8 cellular contexts compared by ENCODE assay signal in the genomic region with DNA sequence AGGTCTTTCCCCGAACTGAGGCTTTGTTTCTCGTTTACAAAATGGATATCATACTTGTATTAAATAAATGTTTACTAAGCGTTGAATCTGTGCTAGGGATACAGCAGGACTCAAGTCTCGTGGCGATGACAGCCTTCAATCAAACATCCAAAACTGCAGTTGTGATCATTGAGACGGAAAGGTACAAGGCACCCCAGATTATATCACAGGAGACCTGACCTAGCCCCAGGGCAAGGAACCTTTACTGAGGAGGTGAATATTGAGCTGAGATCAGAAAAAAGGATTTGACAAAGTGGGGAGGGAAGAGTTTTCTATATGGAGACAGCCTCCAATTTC. TPM values are rescaled to one million over a fixed set of nuclear protein-coding genes. Genes with fewer than 3 reads are reported as not detected.
DNase-seq lines count a peak whose midpoint lies in the region; ATAC-seq, FAIRE-seq and TF ChIP-seq lines count a peak whose summit lies in the region.

No MANE protein-coding gene starts in this region.

- no peak for TF ChIP-seq EP300 in A549 (IDR thresholded peaks at IDR 0.05)

- H3K4me2 ChIP-seq in A549 = peak overlapping the region; percentile 92

- peaks cover 25% of the 10 kb centered on the region for H3K36me3 ChIP-seq in HUES48 (ENCODE audit: control insufficient read depth, insufficient read depth, low read length)
- H3K36me3 ChIP-seq in bronchial epithelial cell (ENCODE audit: control insufficient read depth, insufficient read depth, low read length) = peaks cover 10% of the 10 kb centered on the region

- POLR2A ChIA-PET in A549 (lab: Yijun Ruan, JAX) = interaction anchor here (0.5 to 0.7 kb wide), 2 partner anchors 156 to 673 kb away, joined by 3 to 5 read pairs; no protein-coding TSS in a partner anchor

- no peak for TF ChIP-seq RAD21 in A549 (conservative IDR thresholded peaks at IDR 0.05 in 1 of 2, IDR thresholded peaks at IDR 0.05 in 1 of 2)

- TF ChIP-seq CTCF in A549 (IDR thresholded peaks at IDR 0.05) = no peak
- no peak for TF ChIP-seq CTCF in bronchial epithelial cell (IDR thresholded peaks at IDR 0.05; ENCODE audit: insufficient read depth, low read length, severe bottlenecking)

- H3K9ac ChIP-seq in HUES48 (ENCODE audit: low read depth, low read length) = peak overlapping the region; percentile 93

- H3K27ac ChIP-seq in A549 (peak overlapping the region; percentile 88 to 94), HUES48 (ENCODE audit: low read depth, low read length) (peak overlapping the region; percentile 82)

- peaks cover 24% of the 10 kb centered on the region for H3K4me1 ChIP-seq in A549
- H3K4me1 ChIP-seq in HUES48 (ENCODE audit: control insufficient read depth, insufficient read depth, low read length) = peaks cover 10% of the 10 kb centered on the region
- peaks cover 26% of the 10 kb centered on the region for H3K4me1 ChIP-seq in mononuclear cell (ENCODE audit: insufficient read depth, low read length)

- 8% methylated on average over 6 of the region's 6 CpGs for WGBS in A549 (ENCODE audit: missing lambda C conversion rate)

- H3K27me3 ChIP-seq in HUES48 (ENCODE audit: control insufficient read depth, insufficient read depth, low read length) (no peaks in the 10 kb centered on the region), bronchial epithelial cell (ENCODE audit: control insufficient read depth, insufficient read depth, low read length) (no peaks in the 10 kb centered on the region), mononuclear cell (ENCODE audit: insufficient read depth, low read length) (no peaks in the 10 kb centered on the region)

- DNase-seq in A549 (ENCODE audit: low read depth in 1 of 2, low spot score in 1 of 2) = no peak
- DNase-seq in bronchial epithelial cell (ENCODE audit: low read depth) = peak; percentile 17
- DNase-seq in RPMI8226 = no peak

- TF ChIP-seq POLR2A in A549 (IDR thresholded peaks at IDR 0.05; ENCODE audit: low read length) = no peak

- H3K9me3 ChIP-seq in A549 (no peaks in the 10 kb centered on the region), HUES48 (ENCODE audit: control insufficient read depth, insufficient read depth, low read length) (no peaks in the 10 kb centered on the region), mononuclear cell (ENCODE audit: low read depth, low read length) (no peaks in the 10 kb centered on the region)

- CTCF ChIA-PET in A549 (lab: Yijun Ruan, JAX) = interaction anchor here (1.0 to 2.1 kb wide), 5 partner anchors 21 to 282 kb away, joined by 3 to 8 read pairs (median 3); partner anchors contain the start of gene SCAND1

- FAIRE-seq in A549 (lab: Jason Lieb, UNC) (no peak), bronchial epithelial cell (lab: Jason Lieb, UNC) (no peak)

- ATAC-seq in A549 = peak; percentile 13 to 25; a peak in 4 of 6 replicates
- no peak for ATAC-seq in GM19324 (IDR thresholded peaks at IDR 0.05; ENCODE audit: low FRiP score, unreplicated experiment)
- ATAC-seq in GM21528 (IDR thresholded peaks at IDR 0.05; ENCODE audit: low FRiP score, unreplicated experiment) = no peak
- ATAC-seq in GM21423 (IDR thresholded peaks at IDR 0.05; ENCODE audit: unreplicated experiment) = no peak

- H3K4me3 ChIP-seq in A549 (peak overlapping the region; percentile 96), HUES48 (ENCODE audit: low read depth, low read length) (peak overlapping the region; percentile 96), bronchial epithelial cell (ENCODE audit: low read depth, low read length) (peak overlapping the region; percentile 74), mononuclear cell (ENCODE audit: low read length) (peak overlapping the region; percentile 83)

TF ChIP-seq in A549, 52 proteins besides CTCF, POLR2A, EP300 and RAD21:
- TF ChIP-seq EHF (CRISPR knock-in tag; IDR thresholded peaks at IDR 0.05) = no peak
- no peak for TF ChIP-seq ESRRA (IDR thresholded peaks at IDR 0.05; ENCODE audit: borderline replicate concordance, low read length)
- TF ChIP-seq KDM5A (IDR thresholded peaks at IDR 0.05) = peak; percentile 24; the same call in 1 of the 2 replicates
- TF ChIP-seq MYC (IDR thresholded peaks at IDR 0.05; ENCODE audit: borderline replicate concordance, low read length) = no peak

RNA-seq across cellular contexts. Expression of gene AAR2, which starts 0.5 kb away (rescaled TPM):
- polyA plus RNA-seq in A549 (2011; rRNA removed) (29.2 and 38.0 TPM in 2 replicates), A549 (2017; fragmentation: RNase III; extraction: RNeasy Plus Mini Kit Qiagen cat#74134 plus additional on column Dnase treatment) (26.8 to 27.2 TPM (median 27.2 TPM) in 3 replicates)
- 27.8 and 38.8 TPM in 2 replicates for polyA plus RNA-seq in A549 (2012; cell fraction: cytosol; rRNA removed)
- polyA plus RNA-seq in A549 (2012; cell fraction: nucleus; rRNA removed) = 36.7 and 45.9 TPM in 2 replicates
- polyA minus RNA-seq in A549 (2011; rRNA and poly(A)+ RNA removed) = 46.0 and 55.3 TPM in 2 replicates
- total RNA-seq in bronchial epithelial cell (13.7 and 16.5 TPM in 2 replicates), mononuclear cell (34.2 TPM)

Comparison
In these comparisons a context has a peak if more than half of its experiments do, and no peak if none do; other contexts are left out.
1. ATAC-seq: peak in A549 (2 of 2); none in GM19324 (single experiment), GM21528 (single experiment) and GM21423 (single experiment).
2. Peak in every context shown above with its lines, with median percentiles within 50 percentile points of each other: H3K4me3 ChIP-seq.